Comparison of ENCODE assay signal across 20 cellular contexts in genomic region chr11:102722804-102723203, GRCh38. TPM values are rescaled to one million over a fixed set of nuclear protein-coding genes. Genes with fewer than 3 reads are reported as not detected.
A peak's percentile ranks its signal among the peaks of the same experiment; 100 is the strongest.
DNase-seq lines count a peak whose midpoint lies in the region; ATAC-seq, FAIRE-seq and TF ChIP-seq lines count a peak whose summit lies in the region.
"Had no signal": no experiment of that assay in that cellular context is flagged by ENCODE, and none has a peak within 500 bp of the region (broad histone marks: within the 10 kb centered on the region; RNA-seq: fewer than 3 reads in every experiment).

No MANE protein-coding gene starts in this region.

- H3K27ac ChIP-seq in BLaER1 treated with 17β-estradiol and CSF1 and Interleukin-3, amounts not matched to agents 10 nM and 100 nM, result peak overlapping the region in 6 of 11 experiments; percentile 45 to 95 (median 84); a peak in 11 of 22 replicates
- H3K27ac ChIP-seq in GM12878 (ENCODE audit: control insufficient read depth, insufficient read depth) (no peak overlapping the region), psoas muscle (no peak overlapping the region)
- H3K27ac ChIP-seq: C4-2B had no signal

- H4K20me1 ChIP-seq in BLaER1 treated with 17β-estradiol and CSF1 and Interleukin-3, amounts not matched to agents 10 nM and 100 nM, result no peaks in the 10 kb centered on the region
- no peaks in the 10 kb centered on the region for H4K20me1 ChIP-seq in GM12878 (ENCODE audit: control insufficient read depth, insufficient read depth)

- peak; percentile 30 for DNase-seq in KG1 (lab: John Stamatoyannopoulos, UW)
- DNase-seq in NOMO-1 treated with dmso at 0.1 percent for 144 hours (lab: John Stamatoyannopoulos, UW; ENCODE audit: unreplicated experiment), result peak; percentile 51
- DNase-seq in GM12878 (ENCODE audit: low read depth, low spot score), result no peak
- no peak for DNase-seq in HuH-7 (ENCODE audit: low spot score)
- DNase-seq in retina, result no peak
- DNase-seq in psoas muscle, result no peak
- DNase-seq: DMS53, GOT3, MG63, NCI-H1417, NCI-H1930, NCI-H2171, NCI-H748 treated with DMSO at 0.1 percent for 48 hours, SHP77, T-helper 2 cell had no signal

- H3K4me2 ChIP-seq in BLaER1 treated with 17β-estradiol and CSF1 and Interleukin-3, amounts not matched to agents 10 nM and 100 nM, result peak overlapping the region in 6 of 11 experiments; percentile 44 to 85 (median 74); a peak in 12 of 22 replicates
- no peak overlapping the region for H3K4me2 ChIP-seq in GM12878 (ENCODE audit: control insufficient read depth, insufficient read depth)

- H3K36me3 ChIP-seq in BLaER1 treated with 17β-estradiol and CSF1 and Interleukin-3, amounts not matched to agents 10 nM and 100 nM, result no peaks in the 10 kb centered on the region
- H3K36me3 ChIP-seq in GM12878 (ENCODE audit: control insufficient read depth in 2 of 2, insufficient read depth in 2 of 2, low read length in 1 of 2), result no peaks in the 10 kb centered on the region
- no peaks in the 10 kb centered on the region for H3K36me3 ChIP-seq in psoas muscle (ENCODE audit: insufficient read depth in 1 of 2, low read depth in 1 of 2)
- H3K36me3 ChIP-seq: MG63 had no signal

- CTCF ChIA-PET in GM12878 (lab: Yijun Ruan, JAX), result no interaction called here

- no peak for TF ChIP-seq POLR2A in GM12878 (IDR thresholded peaks at IDR 0.05; ENCODE audit: low read depth, low read length)

- BruUV-seq in GM12878 (replicated peaks; lab: Mats Ljungman, UMichigan), result no TSS peak

- peak overlapping the region in 4 of 11 experiments; percentile 60 to 74 (median 68); a peak in 7 of 22 replicates for H3K9ac ChIP-seq in BLaER1 treated with 17β-estradiol and CSF1 and Interleukin-3, amounts not matched to agents 10 nM and 100 nM
- H3K9ac ChIP-seq in GM12878 (ENCODE audit: control insufficient read depth, insufficient read depth, low read length), result no peak overlapping the region

- H3K4me1 ChIP-seq in BLaER1 treated with 17β-estradiol and CSF1 and Interleukin-3, amounts not matched to agents 10 nM and 100 nM, result peaks cover 0 to 99% (median 26%) of the 10 kb centered on the region in 10 experiments; a peak in 14 of 20 replicates
- H3K4me1 ChIP-seq in GM12878 (ENCODE audit: control insufficient read depth, insufficient read depth, low read length) (no peaks in the 10 kb centered on the region), psoas muscle (no peaks in the 10 kb centered on the region)

- RAD21 ChIA-PET in GM12878 (lab: Charles Lee; ENCODE audit: unreplicated experiment), result no interaction called here

- intact Hi-C loops in GM12878 (cut with micrococcal nuclease; ENCODE audit: unreplicated experiment) (no loop called here), psoas muscle (cut with DNase I) (no loop called here)

- H3K4me3 ChIP-seq in BLaER1 treated with 17β-estradiol and CSF1 and Interleukin-3, amounts not matched to agents 10 nM and 100 nM, result no peak overlapping the region
- H3K4me3 ChIP-seq in GM12878 (no peak overlapping the region), psoas muscle (no peak overlapping the region)
- H3K4me3 ChIP-seq: MG63 had no signal

- in situ Hi-C loops in GM12878 (cut with MboI), result no loop called here

- no peak for ATAC-seq in GM12878
- ATAC-seq in psoas muscle, result no peak
- ATAC-seq in HG02884 (IDR thresholded peaks at IDR 0.05; ENCODE audit: unreplicated experiment), result no peak

- POLR2A ChIA-PET in GM12878 (lab: Charles Lee), result no interaction called here

- TF ChIP-seq EP300 in GM12878 (IDR thresholded peaks at IDR 0.05; ENCODE audit: borderline replicate concordance in 1 of 2, control insufficient read depth in 1 of 2, low read depth in 2 of 2, low read length in 2 of 2), result no peak

- SMC1A ChIA-PET in GM12878 (lab: Charles Lee; ENCODE audit: uncharacterized antibody, unreplicated experiment), result no interaction called here

- H3K79me2 ChIP-seq in GM12878 (ENCODE audit: control insufficient read depth, insufficient read depth, low read length), result no peaks in the 10 kb centered on the region

- H2AFZ ChIP-seq in GM12878 (ENCODE audit: control insufficient read depth, low read depth, low read length), result no peak overlapping the region

- no peak for FAIRE-seq in GM12878 (lab: Jason Lieb, UNC)
- FAIRE-seq: A204.1 had no signal

- no peak for TF ChIP-seq RAD21 in GM12878 (IDR thresholded peaks at IDR 0.05; ENCODE audit: insufficient read depth, low read depth, low read length)

- H3K9me3 ChIP-seq in BLaER1 treated with 17β-estradiol and CSF1 and Interleukin-3, amounts not matched to agents 10 nM and 100 nM (replicated peaks in 1 of 11), result peaks cover 0 to 5% (median 0%) of the 10 kb centered on the region in 11 experiments; a peak in 1 of 22 replicates
- no peaks in the 10 kb centered on the region for H3K9me3 ChIP-seq in GM12878 (replicated peaks; ENCODE audit: control insufficient read depth, insufficient read depth, low read length)
- no peaks in the 10 kb centered on the region for H3K9me3 ChIP-seq in psoas muscle
- H3K9me3 ChIP-seq: MG63 had no signal

- H3K27me3 ChIP-seq in BLaER1 treated with 17β-estradiol and CSF1 and Interleukin-3, amounts not matched to agents 10 nM and 100 nM, result no peaks in the 10 kb centered on the region
- H3K27me3 ChIP-seq in GM12878 (replicated peaks in 1 of 2; ENCODE audit: control insufficient read depth in 2 of 2, insufficient read depth in 2 of 2, low read length in 1 of 2), result no peaks in the 10 kb centered on the region; a peak in 1 of 4 replicates
- no peaks in the 10 kb centered on the region for H3K27me3 ChIP-seq in psoas muscle (ENCODE audit: insufficient read depth in 3 of 3, low read length in 2 of 3)

- TF ChIP-seq CTCF in GM12878 (IDR thresholded peaks at IDR 0.05 in 2 of 3, conservative IDR thresholded peaks at IDR 0.05 in 1 of 3; ENCODE audit: control insufficient read depth in 2 of 3, extremely low read depth in 1 of 3, insufficient read depth in 1 of 3, low read depth in 3 of 3, low read length in 3 of 3) (no peak), psoas muscle (IDR thresholded peaks at IDR 0.05) (no peak)

TF ChIP-seq in GM12878, 131 proteins besides CTCF, POLR2A, EP300 and RAD21 (continues in another document):
- TF ChIP-seq SRF (IDR thresholded peaks at IDR 0.05; ENCODE audit: low read depth in 2 of 2, low read length in 2 of 2) (no peak), BCL11A (IDR thresholded peaks at IDR 0.05; ENCODE audit: low read depth, low read length) (no peak)

RNA-seq across cellular contexts. Expression of gene MMP8, which starts 1.9 kb away (rescaled TPM):
- total RNA-seq in GM12878 (2013; cell fraction: nucleolus; rRNA removed), result not detected in 2 replicates
- total RNA-seq in GM12878 (2014; rRNA removed), result not detected in 2 replicates
- total RNA-seq in GM12878 (2014; rRNA removed; fragmentation: Illumina TruSeq; extraction: Trizol), result not detected in 2 replicates
- total RNA-seq in GM12878 (2021), result not detected in 2 replicates
- polyA plus RNA-seq in GM12878 (2011; ENCODE audit: low read depth), result not detected
- polyA plus RNA-seq in GM12878 (2011; rRNA removed), result 0.01 TPM in 1 of 2 replicates, not detected in the other
- polyA plus RNA-seq in GM12878 (2011; cell fraction: cytosol; rRNA removed), result not detected in 2 replicates
- polyA plus RNA-seq in GM12878 (2011; cell fraction: nucleus; rRNA removed), result 0.09 TPM in 1 of 2 replicates, not detected in the other
- not detected in 2 replicates for polyA plus RNA-seq in GM12878 (2012)
- polyA plus RNA-seq in GM12878 (2014; fragmentation: Illumina TruSeq; extraction: Trizol), result not detected in 2 replicates
- not detected for polyA plus RNA-seq in GM12878 (2014; fragmentation: Nextera tagmentation; extraction: Ambion mirVana)
- not detected in 2 replicates for polyA plus RNA-seq in GM12878 (2014; rRNA removed)
- polyA plus RNA-seq in GM12878 (2016; fragmentation: Nextera tagmentation; extraction: Ambion mirVana), result not detected
- polyA minus RNA-seq in GM12878 (2011; rRNA and poly(A)+ RNA removed), result not detected in 2 replicates
- not detected in 2 replicates for polyA minus RNA-seq in GM12878 (2011; cell fraction: cytosol; rRNA and poly(A)+ RNA removed)
- polyA minus RNA-seq in GM12878 (2011; cell fraction: nucleus; rRNA and poly(A)+ RNA removed), result not detected in 2 replicates
- total RNA-seq in psoas muscle, result under 1 TPM in 2 of 4 donors, not detected in 2; 0.12 to 0.59 TPM
- under 1 TPM; 0.03 to 0.04 (median 0.04) TPM for polyA plus RNA-seq in psoas muscle
- total RNA-seq: NCI-H460 had no signal

RNA-seq across cellular contexts. Expression of gene MMP27, which starts 17.2 kb away (rescaled TPM):
- total RNA-seq in GM12878 (2013; cell fraction: nucleolus; rRNA removed), result not detected in 2 replicates
- not detected in 2 replicates for total RNA-seq in GM12878 (2014; rRNA removed)
- not detected in 2 replicates for total RNA-seq in GM12878 (2014; rRNA removed; fragmentation: Illumina TruSeq; extraction: Trizol)
- not detected in 2 replicates for total RNA-seq in GM12878 (2021)
- polyA plus RNA-seq in GM12878 (2011; ENCODE audit: low read depth), result not detected
- polyA plus RNA-seq in GM12878 (2011; rRNA removed), result not detected in 2 replicates
- polyA plus RNA-seq in GM12878 (2011; cell fraction: cytosol; rRNA removed), result not detected in 2 replicates
- polyA plus RNA-seq in GM12878 (2011; cell fraction: nucleus; rRNA removed), result not detected in 2 replicates
- polyA plus RNA-seq in GM12878 (2012), result not detected in 2 replicates
- not detected in 2 replicates for polyA plus RNA-seq in GM12878 (2014; fragmentation: Illumina TruSeq; extraction: Trizol)
- polyA plus RNA-seq in GM12878 (2014; fragmentation: Nextera tagmentation; extraction: Ambion mirVana), result not detected
- not detected in 2 replicates for polyA plus RNA-seq in GM12878 (2014; rRNA removed)
- polyA plus RNA-seq in GM12878 (2016; fragmentation: Nextera tagmentation; extraction: Ambion mirVana), result not detected
- polyA minus RNA-seq in GM12878 (2011; rRNA and poly(A)+ RNA removed), result not detected in 2 replicates
- not detected in 2 replicates for polyA minus RNA-seq in GM12878 (2011; cell fraction: cytosol; rRNA and poly(A)+ RNA removed)
- not detected in 2 replicates for polyA minus RNA-seq in GM12878 (2011; cell fraction: nucleus; rRNA and poly(A)+ RNA removed)
- not detected for total RNA-seq in psoas muscle
- under 1 TPM in 2 of 3 donors, not detected in 1; 0.06 to 0.08 TPM for polyA plus RNA-seq in psoas muscle
- total RNA-seq: NCI-H460 had no signal

RNA-seq across cellular contexts. Expression of gene MMP10, which starts 57.6 kb away (rescaled TPM):
- not detected in 2 replicates for total RNA-seq in GM12878 (2013; cell fraction: nucleolus; rRNA removed)
- total RNA-seq in GM12878 (2014; rRNA removed), result not detected in 2 replicates
- total RNA-seq in GM12878 (2014; rRNA removed; fragmentation: Illumina TruSeq; extraction: Trizol), result not detected in 2 replicates
- total RNA-seq in GM12878 (2021), result not detected in 2 replicates
- polyA plus RNA-seq in GM12878 (2011; ENCODE audit: low read depth), result not detected
- not detected in 2 replicates for polyA plus RNA-seq in GM12878 (2011; rRNA removed)
- polyA plus RNA-seq in GM12878 (2011; cell fraction: cytosol; rRNA removed), result not detected in 2 replicates
- polyA plus RNA-seq in GM12878 (2011; cell fraction: nucleus; rRNA removed), result not detected in 2 replicates
- not detected in 2 replicates for polyA plus RNA-seq in GM12878 (2012)
- polyA plus RNA-seq in GM12878 (2014; fragmentation: Illumina TruSeq; extraction: Trizol), result not detected in 2 replicates
- polyA plus RNA-seq in GM12878 (2014; fragmentation: Nextera tagmentation; extraction: Ambion mirVana), result not detected
- not detected in 2 replicates for polyA plus RNA-seq in GM12878 (2014; rRNA removed)
- not detected for polyA plus RNA-seq in GM12878 (2016; fragmentation: Nextera tagmentation; extraction: Ambion mirVana)
- not detected in 2 replicates for polyA minus RNA-seq in GM12878 (2011; rRNA and poly(A)+ RNA removed)
- not detected in 2 replicates for polyA minus RNA-seq in GM12878 (2011; cell fraction: cytosol; rRNA and poly(A)+ RNA removed)
- not detected in 2 replicates for polyA minus RNA-seq in GM12878 (2011; cell fraction: nucleus; rRNA and poly(A)+ RNA removed)
- not detected for total RNA-seq in psoas muscle
- under 1 TPM in 2 of 3 donors, not detected in 1; 0.14 to 0.17 TPM for polyA plus RNA-seq in psoas muscle

Comparison
In these comparisons a context has a peak if more than half of its experiments do, and no peak if none do; other contexts are left out.
1. H3K27ac ChIP-seq: peak in BLaER1 treated with 17β-estradiol and CSF1 and Interleukin-3, amounts not matched to agents 10 nM and 100 nM (6 of 11); none in GM12878 (single experiment) and psoas muscle (single experiment).
2. DNase-seq: peak in KG1 (single experiment) and NOMO-1 treated with dmso at 0.1 percent for 144 hours (single experiment); none in GM12878 (single experiment), HuH-7 (single experiment), retina (single experiment) and psoas muscle (0 of 2).